In the genomic region with DNA sequence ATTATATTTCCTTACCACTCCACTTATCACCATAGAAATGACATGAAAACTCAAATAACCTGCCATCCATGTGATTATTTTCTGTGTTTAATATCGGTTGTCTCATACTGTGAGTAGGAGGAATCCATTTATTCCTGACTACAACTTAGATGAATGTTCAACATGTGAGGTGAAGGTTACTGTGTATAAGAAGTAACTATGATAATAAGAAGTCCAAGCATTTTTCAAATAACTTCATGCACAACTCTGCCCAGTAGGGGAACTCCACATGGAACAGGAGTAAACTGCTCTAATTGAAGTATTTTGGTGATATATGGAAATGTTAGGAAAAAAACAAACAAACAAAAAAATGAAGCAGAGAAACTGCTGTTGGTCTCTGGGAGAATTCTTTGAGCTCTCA, we compare ENCODE assay signal across 19 cellular contexts.
A peak's percentile ranks its signal among the peaks of the same experiment; 100 is the strongest.
DNase-seq lines count a peak whose midpoint lies in the region; TF ChIP-seq lines count a peak whose summit lies in the region.
"Had no signal": no experiment of that assay in that cellular context is flagged by ENCODE, and none has a peak within 500 bp of the region (broad histone marks: within the 10 kb centered on the region; RNA-seq: fewer than 3 reads in every experiment).

No MANE protein-coding gene starts in this region.

- DNase-seq in SIG-M5 treated with dmso at 0.1 percent for 504 hours (lab: John Stamatoyannopoulos, UW; ENCODE audit: unreplicated experiment) (peak; percentile 0), SIG-M5 (lab: John Stamatoyannopoulos, UW) (no peak), brain pericyte (ENCODE audit: low read depth, low spot score) (peak; percentile 40), KG1 (lab: John Stamatoyannopoulos, UW) (no peak), GM19240 (ENCODE audit: insufficient read length, low spot score) (no peak), anterior cingulate cortex (lab: John Stamatoyannopoulos, UW) (no peak)
- DNase-seq: 8988T, AML-193, EL, Kasumi-1, MG63, NCI-H1417, NCI-H187, NCI-H446 treated with DMSO at 0.1 percent for 48 hours, NCI-H526 treated with DMSO at 0.1 percent for 48 hours, SHP77, SK-N-SH had no signal

- peak overlapping the region; percentile 82 for H3K27ac ChIP-seq in VCaP

- H3K4me1 Mint-ChIP-seq in nephron = peaks cover 20% of the 10 kb centered on the region

- H3K27me3 Mint-ChIP-seq in nephron (ENCODE audit: low read depth) = no peaks in the 10 kb centered on the region

- TF ChIP-seq CTCF in VCaP (conservative IDR thresholded peaks at IDR 0.05) (peak; percentile 22; the same call in 1 of the 2 replicates), nephron (IDR thresholded peaks at IDR 0.05; ENCODE audit: unreplicated experiment in 3 of 3) (peak in 2 of 3 experiments; percentile 15 to 17)

- H3K9me3 Mint-ChIP-seq in nephron = no peaks in the 10 kb centered on the region

- peak overlapping the region; percentile 16 to 81 (median 60) for H3K27ac Mint-ChIP-seq in nephron

- H3K36me3 Mint-ChIP-seq in nephron (ENCODE audit: low read depth) = no peaks in the 10 kb centered on the region

- H3K4me3 Mint-ChIP-seq in nephron = peak overlapping the region in 1 of 3 experiments; percentile 17

Comparison
In these comparisons a context has a peak if more than half of its experiments do, and no peak if none do; other contexts are left out.
1. DNase-seq: peak in SIG-M5 treated with dmso at 0.1 percent for 504 hours (single experiment) and brain pericyte (single experiment); none in SIG-M5 (single experiment), KG1 (single experiment), GM19240 (single experiment) and anterior cingulate cortex (0 of 58).